1 cellular context compared by ENCODE assay signal in genomic region chr18:64134044-64134757, GRCh38.
TF ChIP-seq lines count a peak whose summit lies in the region.

No MANE protein-coding gene starts in this region.

TF ChIP-seq in HepG2, 621 proteins besides CTCF, POLR2A, EP300 and RAD21:
- TF ChIP-seq HNRNPLL (IDR thresholded peaks at IDR 0.05; ENCODE audit: low read depth, low read length, poor library complexity, severe bottlenecking) (no peak), NFE2L2 (IDR thresholded peaks at IDR 0.05; ENCODE audit: low read length) (peak; percentile 46), ZNF83 (CRISPR knock-in tag; IDR thresholded peaks at IDR 0.05; ENCODE audit: borderline replicate concordance) (no peak), NCOA1 (CRISPR knock-in tag; IDR thresholded peaks at IDR 0.05) (no peak), REPIN1 (CRISPR knock-in tag; IDR thresholded peaks at IDR 0.05; ENCODE audit: borderline replicate concordance, low read depth) (no peak), ZNF337 (CRISPR knock-in tag; IDR thresholded peaks at IDR 0.05; ENCODE audit: borderline replicate concordance, low read depth) (no peak)
- TF ChIP-seq, protein P1, sequence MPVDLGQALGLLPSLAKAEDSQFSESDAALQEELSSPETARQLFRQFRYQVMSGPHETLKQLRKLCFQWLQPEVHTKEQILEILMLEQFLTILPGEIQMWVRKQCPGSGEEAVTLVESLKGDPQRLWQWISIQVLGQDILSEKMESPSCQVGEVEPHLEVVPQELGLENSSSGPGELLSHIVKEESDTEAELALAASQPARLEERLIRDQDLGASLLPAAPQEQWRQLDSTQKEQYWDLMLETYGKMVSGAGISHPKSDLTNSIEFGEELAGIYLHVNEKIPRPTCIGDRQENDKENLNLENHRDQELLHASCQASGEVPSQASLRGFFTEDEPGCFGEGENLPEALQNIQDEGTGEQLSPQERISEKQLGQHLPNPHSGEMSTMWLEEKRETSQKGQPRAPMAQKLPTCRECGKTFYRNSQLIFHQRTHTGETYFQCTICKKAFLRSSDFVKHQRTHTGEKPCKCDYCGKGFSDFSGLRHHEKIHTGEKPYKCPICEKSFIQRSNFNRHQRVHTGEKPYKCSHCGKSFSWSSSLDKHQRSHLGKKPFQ (CRISPR knock-in tag; IDR thresholded peaks at IDR 0.05; ENCODE audit: insufficient replicate concordance): no peak
